Comparison of ENCODE assay signal across 8 cellular contexts in genomic region chr1:31788138-31788824, GRCh38. TPM values are rescaled to one million over a fixed set of nuclear protein-coding genes. Genes with fewer than 3 reads are reported as not detected.
DNase-seq lines count a peak whose midpoint lies in the region; ATAC-seq and TF ChIP-seq lines count a peak whose summit lies in the region.

No MANE protein-coding gene starts in this region.

- no peaks in the 10 kb centered on the region for H3K79me1 ChIP-seq in mesenchymal stem cell (replicated peaks; ENCODE audit: low read length, poor library complexity, severe bottlenecking)

- H3K4me3 Mint-ChIP-seq in effector memory CD8-positive, alpha-beta T cell: peak overlapping the region; percentile 87 to 88

- peak overlapping the region; percentile 44 for H4K91ac ChIP-seq in mesenchymal stem cell (ENCODE audit: low read length)

- peak overlapping the region; percentile 65 to 86 for H3K4me3 ChIP-seq in mesenchymal stem cell (ENCODE audit: insufficient read depth in 1 of 2, low read depth in 1 of 2, low read length in 2 of 2)

- peak overlapping the region; percentile 96 for H3K27ac Mint-ChIP-seq in effector memory CD8-positive, alpha-beta T cell

- peak overlapping the region in 1 of 2 experiments; percentile 80 for H3K14ac ChIP-seq in mesenchymal stem cell (ENCODE audit: low read length in 2 of 2)

- H3K18ac ChIP-seq in mesenchymal stem cell (ENCODE audit: low read depth in 1 of 2, low read length in 2 of 2): peak overlapping the region; percentile 67 to 97

- peak overlapping the region; percentile 91 for H3K9ac ChIP-seq in mesenchymal stem cell (ENCODE audit: low read length)

- H3K4ac ChIP-seq in mesenchymal stem cell (ENCODE audit: low read depth in 1 of 2, low read length in 2 of 2): peak overlapping the region; percentile 29 to 75

- peaks cover 12% of the 10 kb centered on the region for H3K36me3 Mint-ChIP-seq in effector memory CD8-positive, alpha-beta T cell (ENCODE audit: insufficient read depth)

- peak overlapping the region in 1 of 2 experiments; percentile 50 for H2BK12ac ChIP-seq in mesenchymal stem cell (ENCODE audit: low read length in 2 of 2)

- peaks cover 8 to 14% of the 10 kb centered on the region in 2 donors for H3K4me1 Mint-ChIP-seq in effector memory CD8-positive, alpha-beta T cell (ENCODE audit: low read depth in 2 of 2)

- H3K4me1 ChIP-seq in mesenchymal stem cell (ENCODE audit: control insufficient read depth, insufficient read depth, low read depth, low read length): peaks cover 8% of the 10 kb centered on the region

- no peaks in the 10 kb centered on the region for H3K9me3 Mint-ChIP-seq in effector memory CD8-positive, alpha-beta T cell

- H2AFZ ChIP-seq in mesenchymal stem cell (ENCODE audit: low read depth, low read length): peak overlapping the region; percentile 74

- 3% methylated on average over 35 of the region's 39 CpGs for WGBS in mesenchymal stem cell

- ATAC-seq in GM19035 (IDR thresholded peaks at IDR 0.05; ENCODE audit: unreplicated experiment) (peak; percentile 78), HG03432 (IDR thresholded peaks at IDR 0.05; ENCODE audit: unreplicated experiment) (peak; percentile 74)
- peak; percentile 76 for ATAC-seq in effector memory CD8-positive, alpha-beta T cell (replicated peaks)

- peak overlapping the region; percentile 83 for H4K8ac ChIP-seq in mesenchymal stem cell (ENCODE audit: low read length)

- no peak for TF ChIP-seq CTCF in AG09319 (IDR thresholded peaks at IDR 0.05; ENCODE audit: low read depth, low read length)

- no peaks in the 10 kb centered on the region for H3K27me3 ChIP-seq in mesenchymal stem cell (ENCODE audit: control insufficient read depth in 1 of 2, insufficient read depth in 1 of 2, low read length in 2 of 2)

- no peak overlapping the region for H2BK5ac ChIP-seq in mesenchymal stem cell (ENCODE audit: low read depth, low read length, poor library complexity, severe bottlenecking)

- peaks cover 0 to 11% of the 10 kb centered on the region in 2 donors for H3K27me3 Mint-ChIP-seq in effector memory CD8-positive, alpha-beta T cell

- peak; percentile 80 for DNase-seq in AG09319 (ENCODE audit: extremely low read depth, low read depth)
- DNase-seq in NK-92 treated with Interleukin-12 subunit alpha and Interleukin-12 subunit beta, amount 100 ng/mL, for 24 hours (lab: John Stamatoyannopoulos, UW): peak; percentile 90
- peak; percentile 71 to 72 for DNase-seq in activated CD8-positive, alpha-beta memory T cell treated with anti-CD3 and anti-CD28 coated beads for 4 hours (ENCODE audit: low read depth in 2 of 2)
- DNase-seq in effector memory CD8-positive, alpha-beta T cell: peak; percentile 89 to 92 (median 91)
- DNase-seq in mesenchymal stem cell: peak; percentile 93
- peak; percentile 81 for DNase-seq in stimulated activated CD8-positive, alpha-beta memory T cell treated with anti-CD3 and anti-CD28 coated beads, Interleukin-12 subunit alpha, Interleukin-12 subunit beta, amount 100 ng/mL, for 1 hour (ENCODE audit: low read depth)

- H3K9me3 ChIP-seq in mesenchymal stem cell (ENCODE audit: control insufficient read depth, low read length): no peaks in the 10 kb centered on the region

- peaks cover 0 to 11% of the 10 kb centered on the region in 2 experiments for H3K36me3 ChIP-seq in mesenchymal stem cell (ENCODE audit: control insufficient read depth in 1 of 2, insufficient read depth in 2 of 2, low read depth in 1 of 2, low read length in 2 of 2)

- peak overlapping the region; percentile 55 for H2BK15ac ChIP-seq in mesenchymal stem cell (ENCODE audit: low read depth, poor library complexity, severe bottlenecking)

- H3K4me2 ChIP-seq in mesenchymal stem cell (ENCODE audit: low read length, poor library complexity, severe bottlenecking): peak overlapping the region; percentile 66

- H3K27ac ChIP-seq in mesenchymal stem cell (ENCODE audit: low read length, poor library complexity, severe bottlenecking): peak overlapping the region; percentile 21

- H2BK120ac ChIP-seq in mesenchymal stem cell (ENCODE audit: low read depth, low read length): no peak overlapping the region

- H2AK5ac ChIP-seq in mesenchymal stem cell (ENCODE audit: low read length, severe bottlenecking): peak overlapping the region; percentile 29

- H3K23ac ChIP-seq in mesenchymal stem cell (ENCODE audit: low read length in 2 of 2): no peak overlapping the region

RNA-seq across cellular contexts. Expression of gene ADGRB2, which starts 24.1 kb away (rescaled TPM):
- polyA plus RNA-seq in mesenchymal stem cell (2013, experiment 1 of 2): 6.1 TPM
- 5.3 TPM for polyA plus RNA-seq in mesenchymal stem cell (2013, experiment 2 of 2)

RNA-seq across cellular contexts. Expression of gene SPOCD1, which starts 27.5 kb away (rescaled TPM):
- polyA plus RNA-seq in mesenchymal stem cell (2013, experiment 1 of 2): 20.4 TPM
- polyA plus RNA-seq in mesenchymal stem cell (2013, experiment 2 of 2): 20.7 TPM

Comparison
In these comparisons a context has a peak if more than half of its experiments do, and no peak if none do; other contexts are left out.
1. Peak in every context shown above with its lines: DNase-seq, ATAC-seq, H3K4me3 ChIP-seq and H3K27ac ChIP-seq.